In the genomic region with DNA sequence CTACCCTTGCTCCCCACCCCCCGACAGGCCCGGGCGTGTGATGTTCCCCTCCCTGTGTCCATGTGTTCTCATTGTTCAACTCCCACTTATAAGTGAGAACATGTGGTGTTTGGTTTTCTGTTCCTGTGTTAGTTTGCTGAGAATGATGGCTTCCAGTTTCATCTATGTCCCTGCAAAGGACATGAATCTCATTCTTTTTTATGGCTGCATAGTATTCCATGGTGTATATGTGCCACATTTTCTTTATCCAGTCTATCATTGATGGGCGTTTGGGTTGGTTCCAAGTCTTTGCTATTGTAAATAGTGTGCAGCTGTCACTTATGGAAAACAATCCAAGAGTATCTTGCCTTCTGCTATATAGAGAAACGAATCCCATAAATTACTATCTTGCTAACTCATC, we compare ENCODE assay signal across 10 cellular contexts. TPM values are rescaled to one million over a fixed set of nuclear protein-coding genes. Genes with fewer than 3 reads are reported as not detected.
"Had no signal": no experiment of that assay in that cellular context is flagged by ENCODE, and none has a peak within 500 bp of the region (broad histone marks: within the 10 kb centered on the region; RNA-seq: fewer than 3 reads in every experiment).

No MANE protein-coding gene starts in this region.

RNA-seq across cellular contexts. Expression of gene ELOVL2, which starts 40.8 kb away (rescaled TPM):
- total RNA-seq: activated naive CD4-positive, alpha-beta T cell treated with anti-CD3 and anti-CD28 coated beads for 36 hours; activated naive CD4-positive, alpha-beta T cell treated with anti-CD3 and anti-CD28 coated beads, Interleukin-2, amount 50 U/mL, for 72 hours; activated naive CD8-positive, alpha-beta T cell treated with anti-CD3 and anti-CD28 coated beads for 36 hours; activated naive CD8-positive, alpha-beta T cell treated with anti-CD3 and anti-CD28 coated beads, Interleukin-2, amount 10 ng/mL, durations not matched to agents 7 days and 5 days; activated T-cell treated with anti-CD3 and anti-CD28 coated beads, Interleukin-2, amount 50 U/mL, for 4 hours; activated T-helper 1 cell treated with anti-CD3 and anti-CD28 coated beads, Interleukin-12 subunit alpha, Interleukin-12 subunit beta, Interleukin-2, Interleukin-4 antibody, amounts not matched to agents 30 ng/mL and 10 ng/mL and 1 ng/mL, durations not matched to agents 14 hours and 24 hours and 36 hours; activated T-helper 17 cell treated with anti-CD3 and anti-CD28 coated beads, Interleukin-2, amount 50 U/mL, for 72 hours; activated T-helper 2 cell treated with anti-CD3 and anti-CD28 coated beads, Interferon-gamma antibody, Interleukin-2, Interleukin-4, amounts not matched to agents 10 μg/mL and 5 μg/mL and 100 μg/mL, durations not matched to agents 14 hours and 24 hours and 36 hours had no signal
- polyA plus RNA-seq: aorta, cardiac muscle cell had no signal
